In genomic region chr6:157240059-157240959, GRCh38 we compare ENCODE assay signal across 8 cellular contexts.
DNase-seq lines count a peak whose midpoint lies in the region; ATAC-seq and TF ChIP-seq lines count a peak whose summit lies in the region.

No MANE protein-coding gene starts in this region.

- peak overlapping the region; percentile 80 for H3K27ac Mint-ChIP-seq in Calu3 (ENCODE audit: unreplicated experiment)
- no peak overlapping the region for H3K27ac Mint-ChIP-seq in effector memory CD8-positive, alpha-beta T cell

- peaks cover 15% of the 10 kb centered on the region for H3K4me1 Mint-ChIP-seq in Calu3 (ENCODE audit: low read depth, unreplicated experiment)
- H3K4me1 Mint-ChIP-seq in effector memory CD8-positive, alpha-beta T cell (ENCODE audit: low read depth in 2 of 2), result peaks cover 14 to 21% of the 10 kb centered on the region in 2 donors

- in situ Hi-C loops in KBM-7 (cut with MboI; ENCODE audit: low pct_unique_long_range_greater_than_20kb, low sequenced_read_pairs), result no loop called here

- peak overlapping the region; percentile 48 for H3K4me3 Mint-ChIP-seq in Calu3 (ENCODE audit: low read depth, unreplicated experiment)
- peak overlapping the region in 1 of 2 donors; percentile 13 for H3K4me3 Mint-ChIP-seq in effector memory CD8-positive, alpha-beta T cell

- no peaks in the 10 kb centered on the region for H3K27me3 ChIP-seq in body of pancreas

- no peak for TF ChIP-seq CTCF in Calu3 (IDR thresholded peaks at IDR 0.05; ENCODE audit: unreplicated experiment)
- no peak for TF ChIP-seq CTCF in body of pancreas (IDR thresholded peaks at IDR 0.05)

- H3K36me3 ChIP-seq in body of pancreas (replicated peaks in 1 of 2; ENCODE audit: insufficient read depth in 1 of 2, low read depth in 2 of 2), result no peaks in the 10 kb centered on the region

- H3K4me1 ChIP-seq in body of pancreas, result peaks cover 46% of the 10 kb centered on the region

- peaks cover 6% of the 10 kb centered on the region for H3K36me3 Mint-ChIP-seq in Calu3 (ENCODE audit: insufficient read depth, unreplicated experiment)
- H3K36me3 Mint-ChIP-seq in effector memory CD8-positive, alpha-beta T cell (ENCODE audit: insufficient read depth), result peaks cover 14% of the 10 kb centered on the region

- peak in 2 of 3 donors; percentile 19 to 28 for TF ChIP-seq POLR2A in body of pancreas (IDR thresholded peaks at IDR 0.05)

- H3K4me3 ChIP-seq in body of pancreas, result no peak overlapping the region

- peaks cover 3% of the 10 kb centered on the region for H3K9me3 Mint-ChIP-seq in Calu3 (ENCODE audit: low read depth, unreplicated experiment)
- peaks cover 3 to 8% of the 10 kb centered on the region in 2 donors for H3K9me3 Mint-ChIP-seq in effector memory CD8-positive, alpha-beta T cell

- H3K9me3 ChIP-seq in body of pancreas, result no peaks in the 10 kb centered on the region

- peak; percentile 34 for ATAC-seq in body of pancreas
- ATAC-seq in effector memory CD8-positive, alpha-beta T cell (replicated peaks), result no peak

- WGBS in body of pancreas, 2 donors, result 33 to 43% methylated on average over 25 to 28 of the region's 28 CpGs

- no peaks in the 10 kb centered on the region for H3K27me3 Mint-ChIP-seq in Calu3 (ENCODE audit: unreplicated experiment)
- H3K27me3 Mint-ChIP-seq in effector memory CD8-positive, alpha-beta T cell, result peaks cover 21 to 42% of the 10 kb centered on the region in 2 donors

- no TSS peak for BruUV-seq in Calu3 (replicated peaks; lab: Mats Ljungman, UMichigan)

- peak overlapping the region; percentile 1 to 84 (median 80) for H3K27ac ChIP-seq in body of pancreas

- CTCF ChIA-PET in Calu3 (lab: Charles Lee), result no interaction called here

- DNase-seq in Calu3 (peak; percentile 29), NCI-H1092 (lab: John Stamatoyannopoulos, UW) (peak; percentile 68), body of pancreas (peak in 3 of 4 donors; percentile 49 to 69 (median 55)), mucosa of gallbladder (ENCODE audit: low spot score) (peak; percentile 45), KBM-7 (no peak), hepatic stellate cell (ENCODE audit: low spot score) (no peak)
- no peak for DNase-seq in stimulated activated naive CD4-positive, alpha-beta T cell (lab: John Stamatoyannopoulos, UW)
- no peak for DNase-seq in effector memory CD8-positive, alpha-beta T cell

- intact Hi-C loops in Calu3 (cut with micrococcal nuclease; ENCODE audit: unreplicated experiment), result no loop called here
- intact Hi-C loops in body of pancreas (cut with DNase I), result no loop called here

Comparison
In these comparisons a context has a peak if more than half of its experiments do, and no peak if none do; other contexts are left out.
1. DNase-seq: peak in Calu3 (single experiment), NCI-H1092 (single experiment), body of pancreas (3 of 4) and mucosa of gallbladder (single experiment); none in stimulated activated naive CD4-positive, alpha-beta T cell (0 of 6), effector memory CD8-positive, alpha-beta T cell (0 of 3), KBM-7 (single experiment) and hepatic stellate cell (single experiment).